35 cellular contexts compared by ENCODE assay signal in genomic region chr1:188660573-188660972, GRCh38.
"Had no signal": no experiment of that assay in that cellular context is flagged by ENCODE, and none has a peak within 500 bp of the region (broad histone marks: within the 10 kb centered on the region; RNA-seq: fewer than 3 reads in every experiment).

No MANE protein-coding gene starts in this region.

- H3K27ac Mint-ChIP-seq: activated CD4-positive, alpha-beta memory T cell treated with anti-CD3 and anti-CD28 coated beads, Interleukin-2, amount 10 ng/mL, durations not matched to agents 7 days and 5 days; activated CD4-positive, alpha-beta T cell treated with anti-CD3 and anti-CD28 coated beads for 36 hours; activated CD4-positive, alpha-beta T cell treated with anti-CD3 and anti-CD28 coated beads, Interleukin-2, amount 10 ng/mL, durations not matched to agents 7 days and 5 days; activated CD8-positive, alpha-beta memory T cell treated with anti-CD3 and anti-CD28 coated beads, Interleukin-2, amount 10 ng/mL, durations not matched to agents 7 days and 5 days; activated CD8-positive, alpha-beta T cell treated with anti-CD3 and anti-CD28 coated beads, Interleukin-2, amount 10 ng/mL, durations not matched to agents 7 days and 5 days; activated naive CD4-positive, alpha-beta T cell treated with anti-CD3 and anti-CD28 coated beads, Interleukin-2, amount 10 ng/mL, durations not matched to agents 7 days and 5 days; activated naive CD4-positive, alpha-beta T cell treated with anti-CD3 and anti-CD28 coated beads, Interleukin-2, amount 50 U/mL, for 24 hours; activated naive CD8-positive, alpha-beta T cell; activated naive CD8-positive, alpha-beta T cell treated with anti-CD3 and anti-CD28 coated beads, Interleukin-2, amount 10 ng/mL, durations not matched to agents 7 days and 5 days; activated naive CD8-positive, alpha-beta T cell treated with anti-CD3 and anti-CD28 coated beads, Interleukin-2, amount 50 U/mL, for 24 hours; activated T-cell treated with anti-CD3 and anti-CD28 coated beads, Interleukin-2, amount 50 U/mL, for 24 hours; activated T-helper 2 cell treated with anti-CD3 and anti-CD28 coated beads, Interferon-gamma antibody, Interleukin-2, Interleukin-4, amounts not matched to agents 10 μg/mL and 5 μg/mL and 100 μg/mL, durations not matched to agents 14 hours and 24 hours and 36 hours; T-cell; T-helper 2 cell treated with Interferon-gamma antibody and Interleukin-4, amounts not matched to agents 5 μg/mL and 100 μg/mL, for 36 hours; WTC11 had no signal

- H3K36me3 Mint-ChIP-seq: activated CD8-positive, alpha-beta memory T cell treated with anti-CD3 and anti-CD28 coated beads, Interleukin-2, amount 10 ng/mL, durations not matched to agents 7 days and 5 days; activated naive CD4-positive, alpha-beta T cell treated with anti-CD3 and anti-CD28 coated beads, Interleukin-2, amount 10 ng/mL, durations not matched to agents 7 days and 5 days; activated naive CD4-positive, alpha-beta T cell treated with anti-CD3 and anti-CD28 coated beads, Interleukin-2, amount 50 U/mL, for 24 hours; activated naive CD8-positive, alpha-beta T cell; activated naive CD8-positive, alpha-beta T cell treated with anti-CD3 and anti-CD28 coated beads, Interleukin-2, amount 10 ng/mL, durations not matched to agents 7 days and 5 days; T-cell; WTC11 had no signal

- H3K27me3 Mint-ChIP-seq: activated CD4-positive, alpha-beta memory T cell treated with anti-CD3 and anti-CD28 coated beads, Interleukin-2, amount 10 ng/mL, durations not matched to agents 7 days and 5 days; activated CD4-positive, alpha-beta T cell treated with anti-CD3 and anti-CD28 coated beads for 36 hours; activated CD4-positive, alpha-beta T cell treated with anti-CD3 and anti-CD28 coated beads, Interleukin-2, amount 10 ng/mL, durations not matched to agents 7 days and 5 days; activated CD8-positive, alpha-beta memory T cell treated with anti-CD3 and anti-CD28 coated beads, Interleukin-2, amount 10 ng/mL, durations not matched to agents 7 days and 5 days; activated naive CD4-positive, alpha-beta T cell treated with anti-CD3 and anti-CD28 coated beads, Interleukin-2, amount 10 ng/mL, durations not matched to agents 7 days and 5 days; activated naive CD4-positive, alpha-beta T cell treated with anti-CD3 and anti-CD28 coated beads, Interleukin-2, amount 50 U/mL, for 24 hours; activated naive CD8-positive, alpha-beta T cell; activated naive CD8-positive, alpha-beta T cell treated with anti-CD3 and anti-CD28 coated beads, Interleukin-2, amount 10 ng/mL, durations not matched to agents 7 days and 5 days; activated naive CD8-positive, alpha-beta T cell treated with anti-CD3 and anti-CD28 coated beads, Interleukin-2, amount 50 U/mL, for 24 hours; activated T-cell treated with anti-CD3 and anti-CD28 coated beads, Interleukin-2, amount 50 U/mL, for 24 hours; T-cell had no signal

- DNase-seq: activated CD4-positive, alpha-beta memory T cell treated with anti-CD3 and anti-CD28 coated beads, Interleukin-2, amount 10 ng/mL, durations not matched to agents 7 days and 5 days; activated CD4-positive, alpha-beta T cell treated with anti-CD3 and anti-CD28 coated beads for 1 hour; activated CD4-positive, alpha-beta T cell treated with anti-CD3 and anti-CD28 coated beads for 36 hours; activated CD4-positive, alpha-beta T cell treated with anti-CD3 and anti-CD28 coated beads for 48 hours; activated CD4-positive, alpha-beta T cell treated with anti-CD3 and anti-CD28 coated beads, Interleukin-2, amount 10 ng/mL, durations not matched to agents 7 days and 5 days; activated CD4-positive, alpha-beta T cell treated with anti-CD3 and anti-CD28 coated beads, Interleukin-2, amount 50 U/mL, for 48 hours; activated CD4-positive, CD25-positive, alpha-beta regulatory T cell; activated CD8-positive, alpha-beta memory T cell treated with anti-CD3 and anti-CD28 coated beads for 24 hours; activated CD8-positive, alpha-beta memory T cell treated with anti-CD3 and anti-CD28 coated beads, Interleukin-2, amount 10 ng/mL, durations not matched to agents 7 days and 5 days; activated CD8-positive, alpha-beta memory T cell treated with anti-CD3 and anti-CD28 coated beads, Interleukin-2, amount 50 U/mL, for 48 hours; activated CD8-positive, alpha-beta T cell treated with anti-CD3 and anti-CD28 coated beads, Interleukin-2, amount 10 ng/mL, durations not matched to agents 7 days and 5 days; activated effector memory CD4-positive, alpha-beta T cell treated with Interleukin-2 at 50 U/mL for 16 hours; activated gamma-delta T cell; activated naive CD4-positive, alpha-beta T cell treated with anti-CD3 and anti-CD28 coated beads, Interleukin-2, amount 10 ng/mL, durations not matched to agents 7 days and 5 days; activated naive CD4-positive, alpha-beta T cell treated with Interleukin-2 at 50 U/mL for 16 hours; activated naive CD8-positive, alpha-beta T cell treated with anti-CD3 and anti-CD28 coated beads, Interleukin-2, amount 10 ng/mL, durations not matched to agents 7 days and 5 days; activated naive CD8-positive, alpha-beta T cell treated with anti-CD3 and anti-CD28 coated beads, Interleukin-2, amount 50 U/mL, for 24 hours; activated T-cell treated with anti-CD3 and anti-CD28 coated beads, Interleukin-2, amount 50 U/mL, for 24 hours; activated T-cell treated with anti-CD3 and anti-CD28 coated beads, Interleukin-2, amount 50 U/mL, for 48 hours; amniotic stem cell; aorta; body of pancreas; brain microvascular endothelial cell; central memory CD4-positive, alpha-beta T cell; T-cell; T-helper 2 cell; T-helper 9 cell; WERI-Rb-1 had no signal

- H3K4me3 Mint-ChIP-seq: activated CD4-positive, alpha-beta memory T cell treated with anti-CD3 and anti-CD28 coated beads, Interleukin-2, amount 10 ng/mL, durations not matched to agents 7 days and 5 days; activated CD4-positive, alpha-beta T cell treated with anti-CD3 and anti-CD28 coated beads for 36 hours; activated CD4-positive, alpha-beta T cell treated with anti-CD3 and anti-CD28 coated beads, Interleukin-2, amount 10 ng/mL, durations not matched to agents 7 days and 5 days; activated CD8-positive, alpha-beta memory T cell treated with anti-CD3 and anti-CD28 coated beads, Interleukin-2, amount 10 ng/mL, durations not matched to agents 7 days and 5 days; activated CD8-positive, alpha-beta T cell treated with anti-CD3 and anti-CD28 coated beads, Interleukin-2, amount 10 ng/mL, durations not matched to agents 7 days and 5 days; activated naive CD4-positive, alpha-beta T cell treated with anti-CD3 and anti-CD28 coated beads, Interleukin-2, amount 10 ng/mL, durations not matched to agents 7 days and 5 days; activated naive CD4-positive, alpha-beta T cell treated with anti-CD3 and anti-CD28 coated beads, Interleukin-2, amount 50 U/mL, for 24 hours; activated naive CD8-positive, alpha-beta T cell; activated naive CD8-positive, alpha-beta T cell treated with anti-CD3 and anti-CD28 coated beads, Interleukin-2, amount 10 ng/mL, durations not matched to agents 7 days and 5 days; activated naive CD8-positive, alpha-beta T cell treated with anti-CD3 and anti-CD28 coated beads, Interleukin-2, amount 50 U/mL, for 24 hours; activated T-cell treated with anti-CD3 and anti-CD28 coated beads, Interleukin-2, amount 50 U/mL, for 24 hours; T-cell; T-helper 2 cell treated with Interferon-gamma antibody and Interleukin-4, amounts not matched to agents 5 μg/mL and 100 μg/mL, for 36 hours; WTC11 had no signal

- ATAC-seq: activated CD4-positive, alpha-beta T cell treated with anti-CD3 and anti-CD28 coated beads for 36 hours; activated CD4-positive, CD25-positive, alpha-beta regulatory T cell treated with anti-CD3 and anti-CD28 coated beads, Interleukin-2, amount 50 U/mL, for 24 hours; activated CD8-positive, alpha-beta memory T cell treated with anti-CD3 and anti-CD28 coated beads, Interleukin-2, amount 10 ng/mL, durations not matched to agents 7 days and 5 days; activated CD8-positive, alpha-beta T cell treated with anti-CD3 and anti-CD28 coated beads, Interleukin-2, amount 10 ng/mL, durations not matched to agents 7 days and 5 days; activated naive CD8-positive, alpha-beta T cell treated with anti-CD3 and anti-CD28 coated beads, Interleukin-2, amount 50 U/mL, for 24 hours; body of pancreas; T-cell; WTC11 had no signal

- H3K4me3 ChIP-seq: body of pancreas, breast epithelium had no signal

- H3K27me3 ChIP-seq: body of pancreas, brain microvascular endothelial cell, breast epithelium had no signal

- H3K9me3 ChIP-seq: breast epithelium had no signal

- H3K4me1 ChIP-seq: body of pancreas, breast epithelium had no signal

- H3K4me1 Mint-ChIP-seq: activated CD4-positive, alpha-beta memory T cell treated with anti-CD3 and anti-CD28 coated beads, Interleukin-2, amount 10 ng/mL, durations not matched to agents 7 days and 5 days; activated CD4-positive, alpha-beta T cell treated with anti-CD3 and anti-CD28 coated beads for 36 hours; activated CD4-positive, alpha-beta T cell treated with anti-CD3 and anti-CD28 coated beads, Interleukin-2, amount 10 ng/mL, durations not matched to agents 7 days and 5 days; activated CD8-positive, alpha-beta memory T cell treated with anti-CD3 and anti-CD28 coated beads, Interleukin-2, amount 10 ng/mL, durations not matched to agents 7 days and 5 days; activated naive CD4-positive, alpha-beta T cell treated with anti-CD3 and anti-CD28 coated beads, Interleukin-2, amount 10 ng/mL, durations not matched to agents 7 days and 5 days; activated naive CD4-positive, alpha-beta T cell treated with anti-CD3 and anti-CD28 coated beads, Interleukin-2, amount 50 U/mL, for 24 hours; activated naive CD8-positive, alpha-beta T cell treated with anti-CD3 and anti-CD28 coated beads, Interleukin-2, amount 10 ng/mL, durations not matched to agents 7 days and 5 days; activated naive CD8-positive, alpha-beta T cell treated with anti-CD3 and anti-CD28 coated beads, Interleukin-2, amount 50 U/mL, for 24 hours; T-cell had no signal

- H3K36me3 ChIP-seq: brain microvascular endothelial cell, breast epithelium, WERI-Rb-1 had no signal

- H3K27ac ChIP-seq: body of pancreas, brain microvascular endothelial cell, breast epithelium, WERI-Rb-1 had no signal
